In genomic region chr3:15983232-15983631, GRCh38 we compare ENCODE assay signal across 11 cellular contexts.
DNase-seq lines count a peak whose midpoint lies in the region; ATAC-seq and TF ChIP-seq lines count a peak whose summit lies in the region.
"Had no signal": no experiment of that assay in that cellular context is flagged by ENCODE, and none has a peak within 500 bp of the region (broad histone marks: within the 10 kb centered on the region; RNA-seq: fewer than 3 reads in every experiment).

No MANE protein-coding gene starts in this region.

- TF ChIP-seq POLR2A in heart left ventricle (IDR thresholded peaks at IDR 0.05), result no peak

- no peaks in the 10 kb centered on the region for H3K27me3 ChIP-seq in heart left ventricle
- H3K27me3 ChIP-seq in layer of hippocampus (ENCODE audit: control insufficient read depth, insufficient read depth, low read length), result no peaks in the 10 kb centered on the region

- peaks cover 0 to 7% (median 0%) of the 10 kb centered on the region in 12 donors for H3K4me1 ChIP-seq in heart left ventricle

- intact Hi-C loops in heart left ventricle (cut with DNase I), result loop anchor here in 1 of 10 donors (10.0 kb wide), 1 partner anchor 58 kb away; no protein-coding TSS in a partner anchor
- intact Hi-C loops in cardiac septum (cut with DNase I), result loop anchor here (2.0 to 5.0 kb wide), 3 partner anchors 78 to 264 kb away; no protein-coding TSS in a partner anchor

- H3K27ac ChIP-seq in heart left ventricle, result peak overlapping the region in 9 of 12 donors; percentile 27 to 60 (median 49)
- peak overlapping the region; percentile 55 for H3K27ac ChIP-seq in layer of hippocampus (ENCODE audit: low read depth, low read length)

- peak in 2 of 4 donors; percentile 12 to 18 for ATAC-seq in heart left ventricle
- ATAC-seq in GM19023 (IDR thresholded peaks at IDR 0.05; ENCODE audit: unreplicated experiment), result no peak
- ATAC-seq in HG02884 (IDR thresholded peaks at IDR 0.05; ENCODE audit: unreplicated experiment), result no peak
- no peak for ATAC-seq in GM21515 (IDR thresholded peaks at IDR 0.05; ENCODE audit: unreplicated experiment)

- no peaks in the 10 kb centered on the region for H3K36me3 ChIP-seq in heart left ventricle

- peak overlapping the region in 3 of 12 donors; percentile 20 to 36 (median 28) for H3K4me3 ChIP-seq in heart left ventricle
- H3K4me3 ChIP-seq in cardiac fibroblast (replicated peaks in 1 of 2; ENCODE audit: low read depth in 2 of 2, low read length in 2 of 2), result no peak overlapping the region
- H3K4me3 ChIP-seq: lung had no signal

- TF ChIP-seq CTCF in heart left ventricle (IDR thresholded peaks at IDR 0.05) (no peak), cardiac fibroblast (IDR thresholded peaks at IDR 0.05; ENCODE audit: low read depth, low read length) (no peak)

- 66 to 83% (median 73%) methylated on average over 2 of the region's 2 CpGs for WGBS in heart left ventricle, 4 donors

- peaks cover 0 to 11% (median 0%) of the 10 kb centered on the region in 12 donors for H3K9me3 ChIP-seq in heart left ventricle

- DNase-seq in heart left ventricle (no peak), cardiac septum (ENCODE audit: low spot score) (no peak), cardiac fibroblast (ENCODE audit: low read depth in 2 of 2) (peak; percentile 68 to 76), NCI-H69 (lab: John Stamatoyannopoulos, UW) (no peak)
- DNase-seq: activated CD8-positive, alpha-beta memory T cell treated with anti-CD3 and anti-CD28 coated beads, Interleukin-2, amount 50 U/mL, for 48 hours; NCI-H2029 had no signal

Comparison
In these comparisons a context has a peak if more than half of its experiments do, and no peak if none do; other contexts are left out.
1. DNase-seq: peak in cardiac fibroblast (2 of 2); none in heart left ventricle (0 of 5), cardiac septum (single experiment) and NCI-H69 (single experiment).